Comparison of ENCODE assay signal across 8 cellular contexts in genomic region chr10:102460836-102461186, GRCh38.
A peak's percentile ranks its signal among the peaks of the same experiment; 100 is the strongest.
DNase-seq lines count a peak whose midpoint lies in the region; ATAC-seq and TF ChIP-seq lines count a peak whose summit lies in the region.

No MANE protein-coding gene starts in this region.

- no peak for TF ChIP-seq CTCF in MM.1S (IDR thresholded peaks at IDR 0.05; ENCODE audit: low read length)
- TF ChIP-seq CTCF in neutrophil (IDR thresholded peaks at IDR 0.05): no peak

- no peaks in the 10 kb centered on the region for H3K79me2 ChIP-seq in MM.1S (ENCODE audit: low read length)

- no peaks in the 10 kb centered on the region for H3K36me3 ChIP-seq in MM.1S (replicated peaks; ENCODE audit: insufficient read depth, low read length)
- no peaks in the 10 kb centered on the region for H3K36me3 ChIP-seq in endocrine pancreas (ENCODE audit: control insufficient read depth, insufficient read depth, low read length)
- H3K36me3 ChIP-seq in neutrophil: no peaks in the 10 kb centered on the region

- H3K9me3 ChIP-seq in MM.1S (replicated peaks; ENCODE audit: insufficient read depth, low read length): no peaks in the 10 kb centered on the region
- no peaks in the 10 kb centered on the region for H3K9me3 ChIP-seq in endocrine pancreas (ENCODE audit: control insufficient read depth, low read length)
- no peaks in the 10 kb centered on the region for H3K9me3 ChIP-seq in neutrophil

- H3K9ac ChIP-seq in MM.1S (ENCODE audit: low read length): peak overlapping the region; percentile 46; the same call in 1 of the 2 replicates
- no peak overlapping the region for H3K9ac ChIP-seq in endocrine pancreas (ENCODE audit: control insufficient read depth, insufficient read depth, low read length)

- H3K4me3 ChIP-seq in MM.1S (ENCODE audit: low read length) (peak overlapping the region; percentile 72), endocrine pancreas (ENCODE audit: control insufficient read depth, insufficient read depth, low read length) (peak overlapping the region; percentile 47), neutrophil (ENCODE audit: low read depth in 1 of 2, low read length in 1 of 2) (peak overlapping the region; percentile 65 to 69)

- H2AFZ ChIP-seq in MM.1S (ENCODE audit: low read length): peak overlapping the region; percentile 98

- peak overlapping the region; percentile 96 for H3K4me2 ChIP-seq in MM.1S (ENCODE audit: low read depth, low read length)

- ATAC-seq in GM21576 (IDR thresholded peaks at IDR 0.05; ENCODE audit: unreplicated experiment): peak; percentile 26

- H3K4me1 ChIP-seq in MM.1S (ENCODE audit: low read length) (peaks cover 14% of the 10 kb centered on the region), endocrine pancreas (ENCODE audit: control insufficient read depth, insufficient read depth, low read length) (peaks cover 4% of the 10 kb centered on the region), neutrophil (ENCODE audit: control insufficient read depth in 1 of 2, insufficient read depth in 1 of 2, low read depth in 1 of 2, low read length in 1 of 2) (peaks cover 50 to 53% of the 10 kb centered on the region in 2 experiments)

- no peaks in the 10 kb centered on the region for H3K27me3 ChIP-seq in MM.1S (replicated peaks; ENCODE audit: insufficient read depth, low read length)
- no peaks in the 10 kb centered on the region for H3K27me3 ChIP-seq in endocrine pancreas (ENCODE audit: control insufficient read depth, insufficient read depth, low read length)
- no peaks in the 10 kb centered on the region for H3K27me3 ChIP-seq in neutrophil

- no peaks in the 10 kb centered on the region for H4K20me1 ChIP-seq in MM.1S (ENCODE audit: insufficient read depth, low read length)

- H3K27ac ChIP-seq in MM.1S (ENCODE audit: low read length) (no peak overlapping the region), neutrophil (peak overlapping the region; percentile 70)

- peaks cover 3% of the 10 kb centered on the region; the same call in 1 of the 2 replicates for H3F3A ChIP-seq in MM.1S (ENCODE audit: insufficient read depth, low read length)

- no peaks in the 10 kb centered on the region for H3K9me2 ChIP-seq in MM.1S (replicated peaks; ENCODE audit: insufficient read depth, low read length)

- DNase-seq in DMS53 (lab: John Stamatoyannopoulos, UW) (peak; percentile 81), MM.1S (no peak), KG1 (lab: John Stamatoyannopoulos, UW) (no peak), cortex of kidney (lab: John Stamatoyannopoulos, UW) (no peak), NCI-H82 (lab: John Stamatoyannopoulos, UW) (no peak)
